Comparison of ENCODE assay signal across 27 cellular contexts in genomic region chr17:51820766-51821165, GRCh38.
"Had no signal": no experiment of that assay in that cellular context is flagged by ENCODE, and none has a peak within 500 bp of the region (broad histone marks: within the 10 kb centered on the region; RNA-seq: fewer than 3 reads in every experiment).

No MANE protein-coding gene starts in this region.

- DNase-seq: activated CD4-positive, alpha-beta T cell treated with anti-CD3 and anti-CD28 coated beads, Interleukin-2, amount 10 ng/mL, durations not matched to agents 7 days and 5 days; activated CD4-positive, alpha-beta T cell treated with anti-CD3 and anti-CD28 coated beads, Interleukin-2, amount 50 U/mL, for 4 hours; activated CD4-positive, CD25-positive, alpha-beta regulatory T cell; activated CD4-positive, CD25-positive, alpha-beta regulatory T cell treated with anti-CD3 and anti-CD28 coated beads, Interleukin-2, amount 50 U/mL, for 72 hours; activated CD8-positive, alpha-beta memory T cell treated with anti-CD3 and anti-CD28 coated beads, Interleukin-2, amount 10 ng/mL, durations not matched to agents 7 days and 5 days; activated CD8-positive, alpha-beta memory T cell treated with anti-CD3 and anti-CD28 coated beads, Interleukin-2, amount 50 U/mL, for 4 hours; activated CD8-positive, alpha-beta T cell treated with anti-CD3 and anti-CD28 coated beads, Interleukin-2, amount 10 ng/mL, durations not matched to agents 7 days and 5 days; activated effector memory CD4-positive, alpha-beta T cell treated with anti-CD3 and anti-CD28 coated beads, Interleukin-2, amount 50 U/mL, for 16 hours; activated naive CD8-positive, alpha-beta T cell treated with anti-CD3 and anti-CD28 coated beads for 36 hours; activated naive CD8-positive, alpha-beta T cell treated with anti-CD3 and anti-CD28 coated beads, Interleukin-2, amount 50 U/mL, for 24 hours; activated T-cell treated with anti-CD3 and anti-CD28 coated beads, Interleukin-2, amount 50 U/mL, for 1 hour; adrenal gland; amygdala; aorta; body of pancreas; caudate nucleus; cortex of kidney; dermis blood vessel endothelial cell; effector CD4-positive, alpha-beta T cell; effector memory CD8-positive, alpha-beta T cell; esophagus squamous epithelium; foreskin melanocyte; heart right ventricle had no signal

- H3K4me1 Mint-ChIP-seq: activated CD4-positive, alpha-beta T cell treated with anti-CD3 and anti-CD28 coated beads, Interleukin-2, amount 10 ng/mL, durations not matched to agents 7 days and 5 days; activated CD8-positive, alpha-beta memory T cell treated with anti-CD3 and anti-CD28 coated beads, Interleukin-2, amount 10 ng/mL, durations not matched to agents 7 days and 5 days; activated naive CD4-positive, alpha-beta T cell treated with anti-CD3 and anti-CD28 coated beads, Interleukin-2, amount 50 U/mL, for 24 hours; activated naive CD8-positive, alpha-beta T cell treated with anti-CD3 and anti-CD28 coated beads for 36 hours had no signal

- H3K4me2 ChIP-seq: hepatocyte had no signal

- H3K27me3 ChIP-seq: adrenal gland, body of pancreas, esophagus squamous epithelium, gastroesophageal sphincter, heart right ventricle, hepatocyte had no signal

- H3K9me3 Mint-ChIP-seq: activated CD4-positive, alpha-beta T cell treated with anti-CD3 and anti-CD28 coated beads, Interleukin-2, amount 10 ng/mL, durations not matched to agents 7 days and 5 days; activated naive CD4-positive, alpha-beta T cell treated with anti-CD3 and anti-CD28 coated beads for 36 hours; activated naive CD4-positive, alpha-beta T cell treated with anti-CD3 and anti-CD28 coated beads, Interleukin-2, amount 50 U/mL, for 24 hours; activated naive CD8-positive, alpha-beta T cell treated with anti-CD3 and anti-CD28 coated beads for 36 hours; activated naive CD8-positive, alpha-beta T cell treated with anti-CD3 and anti-CD28 coated beads, Interleukin-2, amount 50 U/mL, for 24 hours had no signal

- H3K36me3 Mint-ChIP-seq: activated CD8-positive, alpha-beta memory T cell treated with anti-CD3 and anti-CD28 coated beads, Interleukin-2, amount 10 ng/mL, durations not matched to agents 7 days and 5 days; activated naive CD4-positive, alpha-beta T cell treated with anti-CD3 and anti-CD28 coated beads, Interleukin-2, amount 50 U/mL, for 24 hours; activated naive CD8-positive, alpha-beta T cell treated with anti-CD3 and anti-CD28 coated beads for 36 hours had no signal

- H3K27ac Mint-ChIP-seq: activated CD4-positive, alpha-beta T cell treated with anti-CD3 and anti-CD28 coated beads, Interleukin-2, amount 10 ng/mL, durations not matched to agents 7 days and 5 days; activated CD8-positive, alpha-beta memory T cell treated with anti-CD3 and anti-CD28 coated beads, Interleukin-2, amount 10 ng/mL, durations not matched to agents 7 days and 5 days; activated CD8-positive, alpha-beta T cell treated with anti-CD3 and anti-CD28 coated beads, Interleukin-2, amount 10 ng/mL, durations not matched to agents 7 days and 5 days; activated naive CD4-positive, alpha-beta T cell treated with anti-CD3 and anti-CD28 coated beads for 36 hours; activated naive CD4-positive, alpha-beta T cell treated with anti-CD3 and anti-CD28 coated beads, Interleukin-2, amount 50 U/mL, for 24 hours; activated naive CD8-positive, alpha-beta T cell treated with anti-CD3 and anti-CD28 coated beads for 36 hours; activated naive CD8-positive, alpha-beta T cell treated with anti-CD3 and anti-CD28 coated beads, Interleukin-2, amount 50 U/mL, for 24 hours; effector memory CD8-positive, alpha-beta T cell had no signal

- H3K27ac ChIP-seq: adrenal gland, body of pancreas, esophagus squamous epithelium, gastroesophageal sphincter, heart right ventricle, hepatocyte had no signal

- H3K4me1 ChIP-seq: adrenal gland, body of pancreas, esophagus squamous epithelium, gastroesophageal sphincter, heart right ventricle had no signal

- H3K9me3 ChIP-seq: adrenal gland, body of pancreas, esophagus squamous epithelium, gastroesophageal sphincter, heart right ventricle had no signal

- H3K36me3 ChIP-seq: adrenal gland, esophagus squamous epithelium, gastroesophageal sphincter, heart right ventricle had no signal

- H3K4me3 ChIP-seq: adrenal gland, body of pancreas, esophagus squamous epithelium, gastroesophageal sphincter, heart right ventricle, hepatocyte had no signal

- H2AFZ ChIP-seq: hepatocyte had no signal

- ATAC-seq: activated CD8-positive, alpha-beta memory T cell treated with anti-CD3 and anti-CD28 coated beads, Interleukin-2, amount 10 ng/mL, durations not matched to agents 7 days and 5 days; activated CD8-positive, alpha-beta T cell treated with anti-CD3 and anti-CD28 coated beads, Interleukin-2, amount 10 ng/mL, durations not matched to agents 7 days and 5 days; activated naive CD8-positive, alpha-beta T cell treated with anti-CD3 and anti-CD28 coated beads, Interleukin-2, amount 50 U/mL, for 24 hours; body of pancreas; effector memory CD8-positive, alpha-beta T cell; gastroesophageal sphincter; heart right ventricle had no signal

- H3K4me3 Mint-ChIP-seq: activated CD4-positive, alpha-beta T cell treated with anti-CD3 and anti-CD28 coated beads, Interleukin-2, amount 10 ng/mL, durations not matched to agents 7 days and 5 days; activated CD8-positive, alpha-beta memory T cell treated with anti-CD3 and anti-CD28 coated beads, Interleukin-2, amount 10 ng/mL, durations not matched to agents 7 days and 5 days; activated CD8-positive, alpha-beta T cell treated with anti-CD3 and anti-CD28 coated beads, Interleukin-2, amount 10 ng/mL, durations not matched to agents 7 days and 5 days; activated naive CD4-positive, alpha-beta T cell treated with anti-CD3 and anti-CD28 coated beads for 36 hours; activated naive CD4-positive, alpha-beta T cell treated with anti-CD3 and anti-CD28 coated beads, Interleukin-2, amount 50 U/mL, for 24 hours; activated naive CD8-positive, alpha-beta T cell treated with anti-CD3 and anti-CD28 coated beads for 36 hours; activated naive CD8-positive, alpha-beta T cell treated with anti-CD3 and anti-CD28 coated beads, Interleukin-2, amount 50 U/mL, for 24 hours; effector memory CD8-positive, alpha-beta T cell had no signal

- H3K79me2 ChIP-seq: hepatocyte had no signal

- H3K27me3 Mint-ChIP-seq: activated CD8-positive, alpha-beta memory T cell treated with anti-CD3 and anti-CD28 coated beads, Interleukin-2, amount 10 ng/mL, durations not matched to agents 7 days and 5 days had no signal
